ENCODE assay signal across 8 cellular contexts in genomic region chr14:24146622-24146977, GRCh38. TPM values are rescaled to one million over a fixed set of nuclear protein-coding genes. Genes with fewer than 3 reads are reported as not detected.
DNase-seq lines count a peak whose midpoint lies in the region; ATAC-seq and TF ChIP-seq lines count a peak whose summit lies in the region.

No MANE protein-coding gene starts in this region.

- peak; percentile 48 for ATAC-seq in CD4-positive, alpha-beta T cell (ENCODE audit: poor library complexity)
- ATAC-seq in GM19463 (IDR thresholded peaks at IDR 0.05; ENCODE audit: unreplicated experiment) (peak; percentile 62), lower lobe of right lung (peak; percentile 91 to 92)
- ATAC-seq in activated CD8-positive, alpha-beta T cell treated with anti-CD3 and anti-CD28 coated beads for 36 hours, result peak; percentile 81

- H3K9me3 ChIP-seq in CD4-positive, alpha-beta T cell (ENCODE audit: control insufficient read depth, low read length), result no peaks in the 10 kb centered on the region
- H3K9me3 ChIP-seq in ectodermal cell (ENCODE audit: control insufficient read depth, low read length) (no peaks in the 10 kb centered on the region), lower lobe of right lung (no peaks in the 10 kb centered on the region)

- peak overlapping the region; percentile 76 for H3K27ac ChIP-seq in CD4-positive, alpha-beta T cell (ENCODE audit: low read depth, low read length)
- peak overlapping the region; percentile 90 for H3K27ac ChIP-seq in ectodermal cell (ENCODE audit: insufficient read depth, low read depth, low read length, poor library complexity, severe bottlenecking)
- H3K27ac ChIP-seq in lower lobe of right lung, result peak overlapping the region; percentile 90

- CTCF ChIA-PET in CD4-positive, alpha-beta T cell (lab: Charles Lee), result interaction anchor here (0.8 to 2.1 kb wide), 7 partner anchors 9 to 96 kb away, joined by 3 to 20 read pairs (median 4); partner anchors contain the start of genes DCAF11, IRF9, MDP1 and NRL
- CTCF ChIA-PET in activated CD8-positive, alpha-beta T cell treated with anti-CD3 and anti-CD28 coated beads for 36 hours (lab: Charles Lee), result interaction anchor here (0.9 to 8.0 kb wide), 11 partner anchors 10 to 161 kb away, joined by 3 to 91 read pairs (median 6); partner anchors contain the start of genes CIDEB, DCAF11, IRF9 and NRL

- H3K27me3 Mint-ChIP-seq in CD4-positive, alpha-beta T cell, result no peaks in the 10 kb centered on the region
- no peaks in the 10 kb centered on the region for H3K27me3 Mint-ChIP-seq in activated CD8-positive, alpha-beta T cell treated with anti-CD3 and anti-CD28 coated beads for 36 hours

- peak; percentile 66 to 81 (median 70) for DNase-seq in CD4-positive, alpha-beta T cell
- DNase-seq in HK-2 (ENCODE audit: unreplicated experiment) (peak; percentile 97), NCI-H82 (lab: John Stamatoyannopoulos, UW) (peak; percentile 98), lower lobe of right lung (peak; percentile 96)
- DNase-seq in activated CD8-positive, alpha-beta T cell treated with anti-CD3 and anti-CD28 coated beads for 36 hours, result peak; percentile 97
- peak; percentile 56 to 65 (median 63) for DNase-seq in stimulated activated CD4-positive, alpha-beta T cell treated with anti-CD3 and anti-CD28 coated beads, TNF-alpha, amount 100 ng/mL, for 1 hour (ENCODE audit: low read depth in 3 of 3, low spot score in 1 of 3)

- POLR2A ChIA-PET in CD4-positive, alpha-beta T cell (lab: Charles Lee), result interaction anchor here (0.7 to 8.1 kb wide), 24 partner anchors 9 to 1051 kb away, joined by 3 to 154 read pairs (median 8); partner anchors contain the start of genes C14orf119, CHMP4A, DCAF11 and IPO4
- POLR2A ChIA-PET in activated CD8-positive, alpha-beta T cell treated with anti-CD3 and anti-CD28 coated beads for 36 hours (lab: Charles Lee), result interaction anchor here (0.6 to 10.7 kb wide), 14 partner anchors 9 to 590 kb away, joined by 3 to 178 read pairs (median 6); partner anchors contain the start of genes CHMP4A, DCAF11, IPO4 and IRF9

- peak overlapping the region; percentile 99 for H3K4me3 Mint-ChIP-seq in CD4-positive, alpha-beta T cell
- peak overlapping the region; percentile 89 for H3K4me3 Mint-ChIP-seq in activated CD8-positive, alpha-beta T cell treated with anti-CD3 and anti-CD28 coated beads for 36 hours

- peaks cover 82% of the 10 kb centered on the region for H3K36me3 Mint-ChIP-seq in CD4-positive, alpha-beta T cell (ENCODE audit: low read depth)
- H3K36me3 Mint-ChIP-seq in activated CD8-positive, alpha-beta T cell treated with anti-CD3 and anti-CD28 coated beads for 36 hours (ENCODE audit: low read depth), result peaks cover 67% of the 10 kb centered on the region

- 0% methylated on average over 14 to 16 of the region's 17 CpGs for WGBS in ectodermal cell, 2 experiments

- H3K4me1 ChIP-seq in ectodermal cell (ENCODE audit: control insufficient read depth, insufficient read depth, low read length) (peaks cover 4% of the 10 kb centered on the region), lower lobe of right lung (peaks cover 44% of the 10 kb centered on the region)

- no peaks in the 10 kb centered on the region for H3K27me3 ChIP-seq in CD4-positive, alpha-beta T cell (ENCODE audit: control insufficient read depth, insufficient read depth, low read length)
- H3K27me3 ChIP-seq in ectodermal cell (ENCODE audit: control insufficient read depth, insufficient read depth, low read length, poor library complexity, severe bottlenecking) (no peaks in the 10 kb centered on the region), lower lobe of right lung (ENCODE audit: low read depth) (no peaks in the 10 kb centered on the region)

- H3K4me3 ChIP-seq in ectodermal cell (ENCODE audit: insufficient read depth, low read depth, low read length) (peak overlapping the region; percentile 92), lower lobe of right lung (peak overlapping the region; percentile 97)

- intact Hi-C loops in CD4-positive, alpha-beta T cell (cut with DNase I, micrococcal nuclease), result loop anchor here (1.0 to 5.0 kb wide), 5 partner anchors 10 to 86 kb away; partner anchors contain the start of genes GMPR2 (in 2 of the 2), IPO4 (in 2 of the 2), NEDD8 (in 2 of the 2) and PSME1 (in 1 of the 2)
- intact Hi-C loops in activated CD8-positive, alpha-beta T cell treated with anti-CD3 and anti-CD28 coated beads for 36 hours (cut with micrococcal nuclease), result no loop called here
- intact Hi-C loops in lower lobe of right lung (cut with DNase I), result no loop called here

- peak overlapping the region; percentile 90 for H3K27ac Mint-ChIP-seq in CD4-positive, alpha-beta T cell
- peak overlapping the region; percentile 98 for H3K27ac Mint-ChIP-seq in activated CD8-positive, alpha-beta T cell treated with anti-CD3 and anti-CD28 coated beads for 36 hours

- H3K36me3 ChIP-seq in ectodermal cell (ENCODE audit: control insufficient read depth, insufficient read depth, low read length) (peaks cover 21% of the 10 kb centered on the region), lower lobe of right lung (peaks cover 54% of the 10 kb centered on the region)

- no peaks in the 10 kb centered on the region for H3K9me3 Mint-ChIP-seq in CD4-positive, alpha-beta T cell
- H3K9me3 Mint-ChIP-seq in activated CD8-positive, alpha-beta T cell treated with anti-CD3 and anti-CD28 coated beads for 36 hours, result no peaks in the 10 kb centered on the region

- TF ChIP-seq CTCF in CD4-positive, alpha-beta T cell (IDR thresholded peaks at IDR 0.05), result no peak
- no peak for TF ChIP-seq CTCF in activated CD8-positive, alpha-beta T cell treated with anti-CD3 and anti-CD28 coated beads for 36 hours (IDR thresholded peaks at IDR 0.05)
- no peak for TF ChIP-seq CTCF in lower lobe of right lung (IDR thresholded peaks at IDR 0.05)

- H3K4me1 Mint-ChIP-seq in CD4-positive, alpha-beta T cell (ENCODE audit: low read depth), result peaks cover 66% of the 10 kb centered on the region
- H3K4me1 Mint-ChIP-seq in activated CD8-positive, alpha-beta T cell treated with anti-CD3 and anti-CD28 coated beads for 36 hours (ENCODE audit: low read depth), result peaks cover 60% of the 10 kb centered on the region

RNA-seq across cellular contexts. Expression of gene PSME2, which starts 0.2 kb away (rescaled TPM):
- 10 to 100 TPM; 81.7 to 83.2 TPM for total RNA-seq in CD4-positive, alpha-beta T cell
- total RNA-seq in activated CD8-positive, alpha-beta T cell treated with anti-CD3 and anti-CD28 coated beads for 36 hours, result 100 to 1,000 TPM; 440 TPM
- 102 TPM for polyA plus RNA-seq in ectodermal cell (2013, experiment 1 of 4)
- polyA plus RNA-seq in ectodermal cell (2013, experiment 2 of 4), result 104 TPM
- 92.4 TPM for polyA plus RNA-seq in ectodermal cell (2013, experiment 3 of 4)
- 103 TPM for polyA plus RNA-seq in ectodermal cell (2013, experiment 4 of 4)
- total RNA-seq in lower lobe of right lung, result 144 TPM

RNA-seq across cellular contexts. Expression of gene RNF31, which starts 0.7 kb away (rescaled TPM):
- total RNA-seq in CD4-positive, alpha-beta T cell, result 10 to 100 TPM; 46.0 to 57.8 TPM
- 10 to 100 TPM; 71.6 to 75.0 TPM for total RNA-seq in activated CD8-positive, alpha-beta T cell treated with anti-CD3 and anti-CD28 coated beads for 36 hours
- polyA plus RNA-seq in ectodermal cell (2013, experiment 1 of 4), result 61.6 TPM
- polyA plus RNA-seq in ectodermal cell (2013, experiment 2 of 4), result 73.2 TPM
- 36.6 TPM for polyA plus RNA-seq in ectodermal cell (2013, experiment 3 of 4)
- polyA plus RNA-seq in ectodermal cell (2013, experiment 4 of 4), result 54.3 TPM
- 67.3 TPM for total RNA-seq in lower lobe of right lung

RNA-seq across cellular contexts. Expression of gene EMC9, which starts 5.2 kb away (rescaled TPM):
- total RNA-seq in CD4-positive, alpha-beta T cell, result 10 to 100 TPM; 11.8 to 13.1 TPM
- 10 to 100 TPM; 39.0 to 39.9 TPM for total RNA-seq in activated CD8-positive, alpha-beta T cell treated with anti-CD3 and anti-CD28 coated beads for 36 hours
- 25.7 TPM for polyA plus RNA-seq in ectodermal cell (2013, experiment 1 of 4)
- polyA plus RNA-seq in ectodermal cell (2013, experiment 2 of 4), result 23.3 TPM
- polyA plus RNA-seq in ectodermal cell (2013, experiment 3 of 4), result 25.8 TPM
- polyA plus RNA-seq in ectodermal cell (2013, experiment 4 of 4), result 28.7 TPM
- 9.3 TPM for total RNA-seq in lower lobe of right lung

RNA-seq across cellular contexts. Expression of gene PSME1, which starts 10.6 kb away (rescaled TPM):
- total RNA-seq in CD4-positive, alpha-beta T cell, result 100 to 1,000 TPM; 166 to 171 TPM
- total RNA-seq in activated CD8-positive, alpha-beta T cell treated with anti-CD3 and anti-CD28 coated beads for 36 hours, result 100 to 1,000 TPM; 451 to 460 TPM
- polyA plus RNA-seq in ectodermal cell (2013, experiment 1 of 4), result 69.4 TPM
- 61.9 TPM for polyA plus RNA-seq in ectodermal cell (2013, experiment 2 of 4)
- 68.6 TPM for polyA plus RNA-seq in ectodermal cell (2013, experiment 3 of 4)
- 89.4 TPM for polyA plus RNA-seq in ectodermal cell (2013, experiment 4 of 4)
- 198 TPM for total RNA-seq in lower lobe of right lung

RNA-seq across cellular contexts. Expression of gene IRF9, which starts 14.5 kb away (rescaled TPM):
- 100 to 1,000 TPM; 248 to 262 TPM for total RNA-seq in CD4-positive, alpha-beta T cell
- 100 to 1,000 TPM; 112 to 118 TPM for total RNA-seq in activated CD8-positive, alpha-beta T cell treated with anti-CD3 and anti-CD28 coated beads for 36 hours
- 19.8 TPM for polyA plus RNA-seq in ectodermal cell (2013, experiment 1 of 4)
- 17.3 TPM for polyA plus RNA-seq in ectodermal cell (2013, experiment 2 of 4)
- polyA plus RNA-seq in ectodermal cell (2013, experiment 3 of 4), result 14.6 TPM
- 20.7 TPM for polyA plus RNA-seq in ectodermal cell (2013, experiment 4 of 4)
- total RNA-seq in lower lobe of right lung, result 158 TPM

Comparison
In these comparisons a context has a peak if more than half of its experiments do, and no peak if none do; other contexts are left out.
1. Peak in every context shown above with its lines: DNase-seq, ATAC-seq, H3K4me3 ChIP-seq and H3K27ac ChIP-seq.
2. intact Hi-C loops: an anchor here in CD4-positive, alpha-beta T cell (1.0 to 5.0 kb wide); none called in activated CD8-positive, alpha-beta T cell treated with anti-CD3 and anti-CD28 coated beads for 36 hours and lower lobe of right lung.